Comparison of ENCODE assay signal across 10 cellular contexts in the genomic region with DNA sequence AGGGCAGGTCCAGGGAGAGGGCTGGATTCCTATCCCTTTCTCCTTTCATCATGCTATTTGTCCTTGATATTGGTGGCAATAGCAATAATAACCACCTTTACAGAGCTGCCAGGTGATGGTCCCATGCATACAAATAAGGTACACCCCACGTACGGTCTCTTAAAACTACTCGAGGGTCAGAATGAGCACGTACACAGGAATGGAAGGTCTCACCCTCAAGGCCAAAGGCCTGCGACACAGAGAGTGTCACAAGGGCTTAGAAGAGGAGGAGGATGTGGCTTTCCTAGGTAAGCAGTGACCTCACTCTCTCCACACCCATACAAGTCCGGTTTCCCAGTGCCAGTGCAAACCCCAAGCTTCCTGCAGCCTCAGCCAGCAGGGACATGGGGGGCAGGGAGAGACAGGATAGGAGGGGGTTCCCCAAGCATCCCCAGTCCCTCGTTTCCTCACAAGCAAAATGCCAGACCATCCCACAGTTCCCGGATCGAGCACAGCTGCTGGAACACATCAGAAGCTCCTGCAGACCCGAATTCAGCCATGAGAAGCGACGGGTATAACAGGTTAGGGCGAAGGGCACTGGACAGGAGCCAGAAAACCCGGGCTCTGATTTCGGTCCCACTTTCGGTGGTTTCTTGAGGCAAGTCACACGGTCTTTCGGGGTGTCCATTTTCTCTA. TPM values are rescaled to one million over a fixed set of nuclear protein-coding genes. Genes with fewer than 3 reads are reported as not detected.
DNase-seq lines count a peak whose midpoint lies in the region; ATAC-seq lines count a peak whose summit lies in the region.
"Had no signal": no experiment of that assay in that cellular context is flagged by ENCODE, and none has a peak within 500 bp of the region (broad histone marks: within the 10 kb centered on the region; RNA-seq: fewer than 3 reads in every experiment).

No MANE protein-coding gene starts in this region.

- POLR2A ChIA-PET in activated CD4-positive, alpha-beta T cell treated with anti-CD3 and anti-CD28 coated beads, Interleukin-2, amount 10 ng/mL, durations not matched to agents 7 days and 5 days (lab: Charles Lee) = interaction anchor here (0.5 kb wide), 1 partner anchor 34 kb away, joined by 4 read pairs; no protein-coding TSS in a partner anchor

- peak overlapping the region; percentile 84 for H3K27ac Mint-ChIP-seq in activated CD8-positive, alpha-beta memory T cell treated with anti-CD3 and anti-CD28 coated beads, Interleukin-2, amount 10 ng/mL, durations not matched to agents 7 days and 5 days
- peak overlapping the region; percentile 76 for H3K27ac Mint-ChIP-seq in activated CD4-positive, alpha-beta T cell treated with anti-CD3 and anti-CD28 coated beads, Interleukin-2, amount 10 ng/mL, durations not matched to agents 7 days and 5 days

- H3K27me3 Mint-ChIP-seq in activated CD8-positive, alpha-beta memory T cell treated with anti-CD3 and anti-CD28 coated beads, Interleukin-2, amount 10 ng/mL, durations not matched to agents 7 days and 5 days = no peaks in the 10 kb centered on the region
- no peaks in the 10 kb centered on the region for H3K27me3 Mint-ChIP-seq in activated CD4-positive, alpha-beta T cell treated with anti-CD3 and anti-CD28 coated beads, Interleukin-2, amount 10 ng/mL, durations not matched to agents 7 days and 5 days

- CTCF ChIA-PET in activated CD8-positive, alpha-beta memory T cell treated with anti-CD3 and anti-CD28 coated beads, Interleukin-2, amount 10 ng/mL, durations not matched to agents 7 days and 5 days (lab: Charles Lee) = interaction anchor here (1.1 to 1.6 kb wide), 3 partner anchors 11 to 266 kb away, joined by 3 to 5 read pairs (median 4); no protein-coding TSS in a partner anchor
- CTCF ChIA-PET in activated CD4-positive, alpha-beta T cell treated with anti-CD3 and anti-CD28 coated beads, Interleukin-2, amount 10 ng/mL, durations not matched to agents 7 days and 5 days (lab: Charles Lee) = interaction anchor here (0.6 to 1.4 kb wide), 7 partner anchors 10 to 331 kb away, joined by 3 to 5 read pairs (median 4); no protein-coding TSS in a partner anchor

- H3K4me1 Mint-ChIP-seq in activated CD8-positive, alpha-beta memory T cell treated with anti-CD3 and anti-CD28 coated beads, Interleukin-2, amount 10 ng/mL, durations not matched to agents 7 days and 5 days = peaks cover 66% of the 10 kb centered on the region
- peaks cover 33% of the 10 kb centered on the region for H3K4me1 Mint-ChIP-seq in activated CD4-positive, alpha-beta T cell treated with anti-CD3 and anti-CD28 coated beads, Interleukin-2, amount 10 ng/mL, durations not matched to agents 7 days and 5 days

- H3K9me3 Mint-ChIP-seq in activated CD8-positive, alpha-beta memory T cell treated with anti-CD3 and anti-CD28 coated beads, Interleukin-2, amount 10 ng/mL, durations not matched to agents 7 days and 5 days (ENCODE audit: low read depth) = no peaks in the 10 kb centered on the region
- H3K9me3 Mint-ChIP-seq in activated CD4-positive, alpha-beta T cell treated with anti-CD3 and anti-CD28 coated beads, Interleukin-2, amount 10 ng/mL, durations not matched to agents 7 days and 5 days = no peaks in the 10 kb centered on the region

- H3K36me3 Mint-ChIP-seq in activated CD8-positive, alpha-beta memory T cell treated with anti-CD3 and anti-CD28 coated beads, Interleukin-2, amount 10 ng/mL, durations not matched to agents 7 days and 5 days = peaks cover 2% of the 10 kb centered on the region
- no peaks in the 10 kb centered on the region for H3K36me3 Mint-ChIP-seq in activated CD4-positive, alpha-beta T cell treated with anti-CD3 and anti-CD28 coated beads, Interleukin-2, amount 10 ng/mL, durations not matched to agents 7 days and 5 days (ENCODE audit: low read depth)

- peak; percentile 82 for ATAC-seq in activated CD8-positive, alpha-beta memory T cell treated with anti-CD3 and anti-CD28 coated beads, Interleukin-2, amount 10 ng/mL, durations not matched to agents 7 days and 5 days
- ATAC-seq in stimulated activated naive CD8-positive, alpha-beta T cell treated with anti-CD3 and anti-CD28 coated beads, Interleukin-15, Interleukin-2, amounts not matched to agents 100 U/mL and 50 U/mL, for 24 hours = peak; percentile 82
- no peak for ATAC-seq in GM18873 (IDR thresholded peaks at IDR 0.05; ENCODE audit: low FRiP score, unreplicated experiment)

- peak; percentile 83 for DNase-seq in activated CD8-positive, alpha-beta memory T cell treated with anti-CD3 and anti-CD28 coated beads, Interleukin-2, amount 10 ng/mL, durations not matched to agents 7 days and 5 days
- DNase-seq in activated CD8-positive, alpha-beta memory T cell treated with anti-CD3 and anti-CD28 coated beads, Interleukin-2, amount 50 U/mL, for 4 hours = no peak
- DNase-seq in activated CD4-positive, alpha-beta T cell treated with anti-CD3 and anti-CD28 coated beads, Interleukin-2, amount 10 ng/mL, durations not matched to agents 7 days and 5 days = peak; percentile 39
- DNase-seq in glomerular visceral epithelial cell (ENCODE audit: extremely low spot score) = peak; percentile 9
- peak; percentile 36 for DNase-seq in stimulated activated naive CD8-positive, alpha-beta T cell treated with anti-CD3 and anti-CD28 coated beads, Interleukin-15, Interleukin-2, amounts not matched to agents 100 U/mL and 50 U/mL, for 24 hours
- DNase-seq in NCI-H1048 (lab: John Stamatoyannopoulos, UW) = no peak
- no peak for DNase-seq in amygdala (lab: John Stamatoyannopoulos, UW)
- DNase-seq: midbrain, NCI-H1436 treated with DMSO at 0.1 percent for 48 hours had no signal

- peak overlapping the region; percentile 32 for H3K4me3 Mint-ChIP-seq in activated CD8-positive, alpha-beta memory T cell treated with anti-CD3 and anti-CD28 coated beads, Interleukin-2, amount 10 ng/mL, durations not matched to agents 7 days and 5 days
- peak overlapping the region; percentile 19 for H3K4me3 Mint-ChIP-seq in activated CD4-positive, alpha-beta T cell treated with anti-CD3 and anti-CD28 coated beads, Interleukin-2, amount 10 ng/mL, durations not matched to agents 7 days and 5 days

RNA-seq across cellular contexts. Expression of a gene that starts 49.2 kb away (rescaled TPM):
- 1 to 10 TPM in 1 of 2 experiments, under 1 TPM in 1; 0.67 to 1.2 TPM for total RNA-seq in activated CD8-positive, alpha-beta memory T cell treated with anti-CD3 and anti-CD28 coated beads, Interleukin-2, amount 10 ng/mL, durations not matched to agents 7 days and 5 days
- total RNA-seq in activated CD4-positive, alpha-beta T cell treated with anti-CD3 and anti-CD28 coated beads, Interleukin-2, amount 10 ng/mL, durations not matched to agents 7 days and 5 days = 1 to 10 TPM in 1 of 2 experiments, under 1 TPM in 1; 0.74 to 1.1 TPM

Comparison
In these comparisons a context has a peak if more than half of its experiments do, and no peak if none do; other contexts are left out.
1. DNase-seq: peak in activated CD8-positive, alpha-beta memory T cell treated with anti-CD3 and anti-CD28 coated beads, Interleukin-2, amount 10 ng/mL, durations not matched to agents 7 days and 5 days (single experiment), activated CD4-positive, alpha-beta T cell treated with anti-CD3 and anti-CD28 coated beads, Interleukin-2, amount 10 ng/mL, durations not matched to agents 7 days and 5 days (single experiment), glomerular visceral epithelial cell (single experiment) and stimulated activated naive CD8-positive, alpha-beta T cell treated with anti-CD3 and anti-CD28 coated beads, Interleukin-15, Interleukin-2, amounts not matched to agents 100 U/mL and 50 U/mL, for 24 hours (single experiment); none in activated CD8-positive, alpha-beta memory T cell treated with anti-CD3 and anti-CD28 coated beads, Interleukin-2, amount 50 U/mL, for 4 hours (single experiment), NCI-H1048 (single experiment) and amygdala (0 of 56).